In genomic region chr10:71812016-71812912, GRCh38 we compare ENCODE assay signal across 9 cellular contexts. TPM values are rescaled to one million over a fixed set of nuclear protein-coding genes. Genes with fewer than 3 reads are reported as not detected.
DNase-seq lines count a peak whose midpoint lies in the region; ATAC-seq and TF ChIP-seq lines count a peak whose summit lies in the region.
"Had no signal": no experiment of that assay in that cellular context is flagged by ENCODE, and none has a peak within 500 bp of the region (broad histone marks: within the 10 kb centered on the region; RNA-seq: fewer than 3 reads in every experiment).

No MANE protein-coding gene starts in this region.

- H3K27me3 Mint-ChIP-seq in brain, result peaks cover 4% of the 10 kb centered on the region
- H3K27me3 Mint-ChIP-seq: stimulated activated naive CD8-positive, alpha-beta T cell treated with anti-CD3 and anti-CD28 coated beads, Interleukin-15, Interleukin-2, amounts not matched to agents 100 ng/mL and 50 ng/mL, for 24 hours had no signal

- DNase-seq in AG10803 (ENCODE audit: low read depth) (peak; percentile 43), MG63 (peak; percentile 57), WERI-Rb-1 (peak; percentile 70), kidney epithelial cell (ENCODE audit: low read depth) (no peak), mesenteric fat pad (ENCODE audit: low spot score) (no peak)
- peak; percentile 84 for DNase-seq in stimulated activated CD4-positive, alpha-beta T cell treated with anti-CD3 and anti-CD28 coated beads, Interleukin-4, amount 100 ng/mL, for 1 hour

- H3K27ac Mint-ChIP-seq in brain, result peak overlapping the region in 2 of 5 experiments; percentile 35 to 52
- H3K27ac Mint-ChIP-seq: stimulated activated naive CD8-positive, alpha-beta T cell treated with anti-CD3 and anti-CD28 coated beads, Interleukin-15, Interleukin-2, amounts not matched to agents 100 ng/mL and 50 ng/mL, for 24 hours had no signal

- H3K27me3 ChIP-seq in MG63, result no peaks in the 10 kb centered on the region
- no peaks in the 10 kb centered on the region for H3K27me3 ChIP-seq in WERI-Rb-1 (ENCODE audit: insufficient read depth, low read depth, severe bottlenecking)
- H3K27me3 ChIP-seq in kidney epithelial cell (ENCODE audit: control insufficient read depth, insufficient read depth, low read length), result no peaks in the 10 kb centered on the region

- TF ChIP-seq CTCF in AG10803 (conservative IDR thresholded peaks at IDR 0.05; ENCODE audit: low read length), result peak; percentile 83
- peak; percentile 88 for TF ChIP-seq CTCF in WERI-Rb-1 (IDR thresholded peaks at IDR 0.05; ENCODE audit: low read depth, low read length)
- peak; percentile 62 to 67 for TF ChIP-seq CTCF in brain (conservative IDR thresholded peaks at IDR 0.05)
- peak; percentile 85 for TF ChIP-seq CTCF in kidney epithelial cell (IDR thresholded peaks at IDR 0.05; ENCODE audit: insufficient read depth, low read length, poor library complexity, severe bottlenecking)

- H3K9me3 ChIP-seq in MG63, result no peaks in the 10 kb centered on the region
- no peaks in the 10 kb centered on the region for H3K9me3 ChIP-seq in WERI-Rb-1 (ENCODE audit: severe bottlenecking)

- peaks cover 22% of the 10 kb centered on the region for H3K36me3 Mint-ChIP-seq in brain

- no peak overlapping the region for H3K4me3 Mint-ChIP-seq in brain
- H3K4me3 Mint-ChIP-seq: stimulated activated naive CD8-positive, alpha-beta T cell treated with anti-CD3 and anti-CD28 coated beads, Interleukin-15, Interleukin-2, amounts not matched to agents 100 ng/mL and 50 ng/mL, for 24 hours had no signal

- peaks cover 15% of the 10 kb centered on the region for H3K4me1 Mint-ChIP-seq in brain

- no peaks in the 10 kb centered on the region for H3K9me3 Mint-ChIP-seq in brain
- H3K9me3 Mint-ChIP-seq: stimulated activated naive CD8-positive, alpha-beta T cell treated with anti-CD3 and anti-CD28 coated beads, Interleukin-15, Interleukin-2, amounts not matched to agents 100 ng/mL and 50 ng/mL, for 24 hours had no signal

- H3K27ac ChIP-seq in WERI-Rb-1, result 0 out of 2 replicates have a peak overlapping the region, but pooled peaks have one; percentile 33

- peak; percentile 72 for ATAC-seq in GM18909 (IDR thresholded peaks at IDR 0.05; ENCODE audit: poor library complexity, unreplicated experiment)

- H3K4me3 ChIP-seq in AG10803 (ENCODE audit: low read length) (no peak overlapping the region), MG63 (no peak overlapping the region), WERI-Rb-1 (ENCODE audit: low read depth, low read length) (no peak overlapping the region), kidney epithelial cell (ENCODE audit: low read depth, low read length) (no peak overlapping the region)

- H3K36me3 ChIP-seq in MG63 (peaks cover 13% of the 10 kb centered on the region), WERI-Rb-1 (peaks cover 77% of the 10 kb centered on the region), kidney epithelial cell (ENCODE audit: control insufficient read depth, insufficient read depth, low read length) (no peaks in the 10 kb centered on the region)

RNA-seq across cellular contexts. Expression of gene PSAP, which starts 38.8 kb away (rescaled TPM):
- total RNA-seq in MG63 (2014; rRNA removed; shearing (Covaris generic); ENCODE audit: low replicate concordance), result 584 and 682 TPM in 2 replicates
- 1,531 TPM for polyA plus RNA-seq in brain (ENCODE audit: insufficient read depth, low read depth, low replicate concordance)
- 1,398 and 1,486 TPM in 2 replicates for total RNA-seq in kidney epithelial cell
- total RNA-seq in mesenteric fat pad, result 1,414 TPM

RNA-seq across cellular contexts. Expression of gene VSIR, which starts 38.9 kb away (rescaled TPM):
- total RNA-seq in MG63 (2014; rRNA removed; shearing (Covaris generic); ENCODE audit: low replicate concordance), result 36.0 and 87.8 TPM in 2 replicates
- polyA plus RNA-seq in brain (ENCODE audit: insufficient read depth, low read depth, low replicate concordance), result 36.9 TPM
- total RNA-seq in kidney epithelial cell (1.1 and 2.8 TPM in 2 replicates), mesenteric fat pad (128 TPM)

Comparison
In these comparisons a context has a peak if more than half of its experiments do, and no peak if none do; other contexts are left out.
1. DNase-seq: peak in AG10803 (single experiment), MG63 (single experiment), WERI-Rb-1 (single experiment) and stimulated activated CD4-positive, alpha-beta T cell treated with anti-CD3 and anti-CD28 coated beads, Interleukin-4, amount 100 ng/mL, for 1 hour (single experiment); none in kidney epithelial cell (single experiment) and mesenteric fat pad (single experiment).
2. Peak in every context shown above with its lines, with median percentiles within 50 percentile points of each other: CTCF ChIP-seq.